ENCODE assay signal across 8 cellular contexts in the genomic region with DNA sequence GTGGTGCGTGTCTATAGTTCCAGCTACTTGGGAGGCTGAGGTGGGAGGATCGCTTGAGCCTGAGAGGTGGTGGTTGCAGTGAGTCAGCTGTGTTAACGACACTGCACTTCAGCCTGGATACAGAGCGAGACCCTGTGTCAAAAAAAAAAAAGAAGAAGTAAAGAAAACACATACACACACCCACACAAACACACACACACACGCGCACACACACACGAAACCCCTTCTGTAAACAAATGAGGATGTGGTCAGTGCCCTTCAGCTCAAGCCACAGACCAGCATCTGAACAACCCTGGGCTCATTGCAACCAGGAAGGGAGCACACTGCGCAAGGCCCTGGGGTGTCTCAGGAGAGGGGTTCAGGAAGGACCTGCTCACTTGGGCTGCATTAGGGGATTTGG. TPM values are rescaled to one million over a fixed set of nuclear protein-coding genes. Genes with fewer than 3 reads are reported as not detected.
DNase-seq lines count a peak whose midpoint lies in the region; ATAC-seq, FAIRE-seq and TF ChIP-seq lines count a peak whose summit lies in the region.

No MANE protein-coding gene starts in this region.

- H4K20me1 ChIP-seq in astrocyte (ENCODE audit: insufficient read depth, low read length), result no peaks in the 10 kb centered on the region

- peaks cover 4% of the 10 kb centered on the region for H3K4me1 ChIP-seq in CD8-positive, alpha-beta T cell (ENCODE audit: insufficient read depth, low read length)
- peaks cover 3% of the 10 kb centered on the region for H3K4me1 ChIP-seq in astrocyte (ENCODE audit: insufficient read depth, low read length)

- no peaks in the 10 kb centered on the region for H3K36me3 ChIP-seq in CD8-positive, alpha-beta T cell (ENCODE audit: insufficient read depth, low read length)
- H3K36me3 ChIP-seq in astrocyte (ENCODE audit: insufficient read depth, low read length), result no peaks in the 10 kb centered on the region

- no peak overlapping the region for H3K4me2 ChIP-seq in astrocyte (ENCODE audit: low read length)

- POLR2A ChIA-PET in CD8-positive, alpha-beta T cell (lab: Charles Lee), result no interaction called here

- H3K9me3 ChIP-seq in CD8-positive, alpha-beta T cell (ENCODE audit: low read length), result no peaks in the 10 kb centered on the region
- no peaks in the 10 kb centered on the region for H3K9me3 ChIP-seq in astrocyte (ENCODE audit: insufficient read depth, low read depth, low read length)

- no peak for FAIRE-seq in astrocyte (lab: Jason Lieb, UNC)

- H3K9ac ChIP-seq in astrocyte (ENCODE audit: low read length), result no peak overlapping the region

- DNase-seq in CD8-positive, alpha-beta T cell, result no peak
- DNase-seq in astrocyte (ENCODE audit: low read depth), result peak; percentile 9
- DNase-seq in DMS79 treated with DMSO at 0.1 percent for 48 hours (lab: John Stamatoyannopoulos, UW), result no peak
- DNase-seq in activated CD4-positive, CD25-positive, alpha-beta regulatory T cell treated with anti-CD3 and anti-CD28 coated beads, Interleukin-2, amount 50 U/mL, for 72 hours, result no peak
- no peak for DNase-seq in HFFc6
- DNase-seq in NCI-H2029 treated with DMSO at 0.1 percent for 48 hours (lab: John Stamatoyannopoulos, UW), result no peak

- no peak overlapping the region for H3K27ac Mint-ChIP-seq in CD8-positive, alpha-beta T cell
- H3K27ac Mint-ChIP-seq in astrocyte (ENCODE audit: unreplicated experiment) (no peak overlapping the region), HFFc6 (no peak overlapping the region)

- no peaks in the 10 kb centered on the region for H3K9me3 Mint-ChIP-seq in CD8-positive, alpha-beta T cell
- H3K9me3 Mint-ChIP-seq in astrocyte (ENCODE audit: unreplicated experiment), result peaks cover 3% of the 10 kb centered on the region
- H3K9me3 Mint-ChIP-seq in HFFc6, result no peaks in the 10 kb centered on the region

- no peak overlapping the region for H3K27ac ChIP-seq in CD8-positive, alpha-beta T cell (ENCODE audit: low read depth, low read length)
- H3K27ac ChIP-seq in astrocyte (ENCODE audit: low read depth, low read length), result no peak overlapping the region

- ATAC-seq in CD8-positive, alpha-beta T cell, result peak; percentile 14
- ATAC-seq in GM19438 (IDR thresholded peaks at IDR 0.05; ENCODE audit: low read depth, unreplicated experiment), result peak; percentile 71
- peak; percentile 68 for ATAC-seq in HG03175 (IDR thresholded peaks at IDR 0.05; ENCODE audit: unreplicated experiment)

- peaks cover 28% of the 10 kb centered on the region for H3K4me1 Mint-ChIP-seq in CD8-positive, alpha-beta T cell (ENCODE audit: low read depth)
- H3K4me1 Mint-ChIP-seq in astrocyte (ENCODE audit: low read depth, unreplicated experiment), result no peaks in the 10 kb centered on the region
- peaks cover 24% of the 10 kb centered on the region for H3K4me1 Mint-ChIP-seq in HFFc6 (ENCODE audit: low read depth)

- peaks cover 22% of the 10 kb centered on the region for H3K27me3 Mint-ChIP-seq in CD8-positive, alpha-beta T cell (ENCODE audit: low read depth)
- H3K27me3 Mint-ChIP-seq in astrocyte (ENCODE audit: low read depth, unreplicated experiment) (peaks cover 54% of the 10 kb centered on the region), HFFc6 (ENCODE audit: insufficient read depth) (peaks cover 45% of the 10 kb centered on the region)

- CTCF ChIA-PET in CD8-positive, alpha-beta T cell (lab: Charles Lee), result no interaction called here

- H3K36me3 Mint-ChIP-seq in CD8-positive, alpha-beta T cell, result no peaks in the 10 kb centered on the region
- H3K36me3 Mint-ChIP-seq in astrocyte (ENCODE audit: low read depth, unreplicated experiment) (peaks cover 2% of the 10 kb centered on the region), HFFc6 (ENCODE audit: low read depth) (no peaks in the 10 kb centered on the region)

- no peaks in the 10 kb centered on the region for H3K27me3 ChIP-seq in CD8-positive, alpha-beta T cell (ENCODE audit: insufficient read depth, low read length)
- peaks cover 24% of the 10 kb centered on the region for H3K27me3 ChIP-seq in astrocyte (ENCODE audit: insufficient read depth, low read length)

- H3K4me3 Mint-ChIP-seq in CD8-positive, alpha-beta T cell, result no peak overlapping the region
- H3K4me3 Mint-ChIP-seq in astrocyte (ENCODE audit: unreplicated experiment) (no peak overlapping the region), HFFc6 (no peak overlapping the region)

- intact Hi-C loops in CD8-positive, alpha-beta T cell (cut with DNase I, micrococcal nuclease), result no loop called here

- no peaks in the 10 kb centered on the region for H3K79me2 ChIP-seq in astrocyte (ENCODE audit: insufficient read depth, low read length)

- no peak for TF ChIP-seq CTCF in CD8-positive, alpha-beta T cell (IDR thresholded peaks at IDR 0.05)
- TF ChIP-seq CTCF in astrocyte (IDR thresholded peaks at IDR 0.05; ENCODE audit: insufficient read depth, low read depth, low read length) (no peak), HFFc6 (IDR thresholded peaks at IDR 0.05) (no peak)

- no peak overlapping the region for H3K4me3 ChIP-seq in CD8-positive, alpha-beta T cell (ENCODE audit: low read depth, low read length)
- H3K4me3 ChIP-seq in astrocyte (ENCODE audit: insufficient read depth, low read depth, low read length), result no peak overlapping the region

- no peak overlapping the region for H2AFZ ChIP-seq in astrocyte (ENCODE audit: low read depth, low read length)

RNA-seq across cellular contexts. Expression of a gene that starts 47.9 kb away (rescaled TPM):
- total RNA-seq in CD8-positive, alpha-beta T cell, result not detected
- 0.19 and 1.6 TPM in 2 replicates for total RNA-seq in astrocyte
- total RNA-seq in HFFc6 (2021; fragmentation: NEBNext Ultra II Directional; extraction: Animal tissue kit (Norgen Biotek cat#: 25700)), result under 1 TPM in 3 of 6 experiments, not detected in 3; 0.14 to 0.26 (median 0.18) TPM

RNA-seq across cellular contexts. Expression of a gene that starts 51.3 kb away (rescaled TPM):
- total RNA-seq in CD8-positive, alpha-beta T cell, result 10 to 100 TPM; 24.4 to 24.8 TPM
- total RNA-seq in astrocyte, result 346 and 358 TPM in 2 replicates
- 100 to 1,000 TPM; 336 to 356 (median 351) TPM for total RNA-seq in HFFc6 (2021; fragmentation: NEBNext Ultra II Directional; extraction: Animal tissue kit (Norgen Biotek cat#: 25700))

Comparison
In these comparisons a context has a peak if more than half of its experiments do, and no peak if none do; other contexts are left out.
1. ATAC-seq: peak in every context shown above with its lines; median percentile 71 in GM19438; 68 in HG03175; 14 in CD8-positive, alpha-beta T cell.
2. RNA of a gene that starts 51.3 kb away (total RNA-seq): 336 to 356 TPM in HFFc6 and 346 to 358 TPM in astrocyte; 24.4 to 24.8 TPM in CD8-positive, alpha-beta T cell; every median in the first group is over 10 times any median in the second.